ENCODE assay signal across 8 cellular contexts in genomic region chr3:155854147-155854940, GRCh38. TPM values are rescaled to one million over a fixed set of nuclear protein-coding genes. Genes with fewer than 3 reads are reported as not detected.
A peak's percentile ranks its signal among the peaks of the same experiment; 100 is the strongest.
DNase-seq lines count a peak whose midpoint lies in the region; ATAC-seq and TF ChIP-seq lines count a peak whose summit lies in the region.

TSS of gene SLC33A1 (minus strand) at chr3:155854427. CDS start at chr3:155853997, 430 bp downstream.

- POLR2A ChIA-PET in RWPE1 (lab: Yijun Ruan, JAX; ENCODE audit: low non-redundant PET) = interaction anchor here (0.6 kb wide), 1 partner anchor 22 kb away, joined by 3 read pairs; no protein-coding TSS in a partner anchor

- peak within 1 kb of the TSS; percentile 94 for H3K27ac Mint-ChIP-seq in activated T-helper 17 cell treated with anti-CD3 and anti-CD28 coated beads, Interleukin-2, amount 50 U/mL, for 72 hours
- peak within 1 kb of the TSS; percentile 94 to 99 (median 99) for H3K27ac Mint-ChIP-seq in naive B cell
- peak within 1 kb of the TSS; percentile 97 for H3K27ac Mint-ChIP-seq in stimulated activated memory B cell treated with anti-CD40 and anti-IgM and Interleukin-4, amounts not matched to agents 10 μg/mL and 1 μg/mL and 100 μg/mL, for 72 hours

- peaks cover 46% of the 10 kb centered on the region for H3K36me3 Mint-ChIP-seq in activated T-helper 17 cell treated with anti-CD3 and anti-CD28 coated beads, Interleukin-2, amount 50 U/mL, for 72 hours (ENCODE audit: low read depth)
- no peaks in the 10 kb centered on the region for H3K36me3 Mint-ChIP-seq in naive B cell
- H3K36me3 Mint-ChIP-seq in stimulated activated memory B cell treated with anti-CD40 and anti-IgM and Interleukin-4, amounts not matched to agents 10 μg/mL and 1 μg/mL and 100 μg/mL, for 72 hours = no peaks in the 10 kb centered on the region

- H3K27ac ChIP-seq in RWPE1 = peak within 1 kb of the TSS; percentile 94

- no peaks in the 10 kb centered on the region for H3K27me3 Mint-ChIP-seq in activated T-helper 17 cell treated with anti-CD3 and anti-CD28 coated beads, Interleukin-2, amount 50 U/mL, for 72 hours
- H3K27me3 Mint-ChIP-seq in naive B cell = no peaks in the 10 kb centered on the region
- no peaks in the 10 kb centered on the region for H3K27me3 Mint-ChIP-seq in stimulated activated memory B cell treated with anti-CD40 and anti-IgM and Interleukin-4, amounts not matched to agents 10 μg/mL and 1 μg/mL and 100 μg/mL, for 72 hours

- peak within 1 kb of the TSS; percentile 87 for H3K4me3 Mint-ChIP-seq in activated T-helper 17 cell treated with anti-CD3 and anti-CD28 coated beads, Interleukin-2, amount 50 U/mL, for 72 hours
- peak within 1 kb of the TSS; percentile 92 to 98 (median 96) for H3K4me3 Mint-ChIP-seq in naive B cell
- H3K4me3 Mint-ChIP-seq in stimulated activated memory B cell treated with anti-CD40 and anti-IgM and Interleukin-4, amounts not matched to agents 10 μg/mL and 1 μg/mL and 100 μg/mL, for 72 hours = peak within 1 kb of the TSS; percentile 91

- no peaks in the 10 kb centered on the region for H3K9me3 Mint-ChIP-seq in activated T-helper 17 cell treated with anti-CD3 and anti-CD28 coated beads, Interleukin-2, amount 50 U/mL, for 72 hours
- H3K9me3 Mint-ChIP-seq in naive B cell = peaks cover 0 to 6% (median 3%) of the 10 kb centered on the region in 7 donors
- no peaks in the 10 kb centered on the region for H3K9me3 Mint-ChIP-seq in stimulated activated memory B cell treated with anti-CD40 and anti-IgM and Interleukin-4, amounts not matched to agents 10 μg/mL and 1 μg/mL and 100 μg/mL, for 72 hours

- CTCF ChIA-PET in RWPE1 (lab: Yijun Ruan, JAX) = interaction anchor here (0.6 kb wide), 2 partner anchors 16 kb away, joined by 3 to 4 read pairs; no protein-coding TSS in a partner anchor

- ATAC-seq in activated T-helper 17 cell treated with anti-CD3 and anti-CD28 coated beads, Interleukin-2, amount 50 U/mL, for 72 hours (replicated peaks) = peak; percentile 94
- peak; percentile 90 to 92 for ATAC-seq in naive B cell (ENCODE audit: low read depth in 2 of 2)
- ATAC-seq in stimulated activated memory B cell treated with anti-CD40 and anti-IgM and Interleukin-4, amounts not matched to agents 10 μg/mL and 1 μg/mL and 100 μg/mL, for 72 hours = peak; percentile 99

- TF ChIP-seq CTCF in LNCaP clone FGC (IDR thresholded peaks at IDR 0.05; ENCODE audit: control insufficient read depth, extremely low read depth, insufficient read depth) (no peak), RWPE1 (conservative IDR thresholded peaks at IDR 0.05; ENCODE audit: low read depth) (no peak)

- peak; percentile 99 for DNase-seq in Daoy (ENCODE audit: low read depth)
- DNase-seq in GOT3 (lab: John Stamatoyannopoulos, UW) = peak; percentile 99
- DNase-seq in LNCaP clone FGC (ENCODE audit: low read depth) = peak; percentile 99
- peak; percentile 99 for DNase-seq in RWPE1 (ENCODE audit: low spot score)
- peak; percentile 100 for DNase-seq in fibroblast of gingiva (ENCODE audit: low read depth)
- peak; percentile 99 for DNase-seq in naive B cell

- H3K4me3 ChIP-seq in LNCaP clone FGC (ENCODE audit: low read depth, low read length) = peak within 1 kb of the TSS; percentile 97

- peaks cover 7% of the 10 kb centered on the region for H3K4me1 Mint-ChIP-seq in activated T-helper 17 cell treated with anti-CD3 and anti-CD28 coated beads, Interleukin-2, amount 50 U/mL, for 72 hours
- H3K4me1 Mint-ChIP-seq in naive B cell = peaks cover 24 to 42% (median 34%) of the 10 kb centered on the region in 3 donors
- H3K4me1 Mint-ChIP-seq in stimulated activated memory B cell treated with anti-CD40 and anti-IgM and Interleukin-4, amounts not matched to agents 10 μg/mL and 1 μg/mL and 100 μg/mL, for 72 hours = peaks cover 26% of the 10 kb centered on the region

RNA-seq across cellular contexts. Expression of gene SLC33A1, which starts in this region (rescaled TPM):
- total RNA-seq in Daoy (2014; rRNA removed; shearing (Covaris generic)) = 23.8 and 30.7 TPM in 2 replicates
- 10 to 100 TPM; 21.5 to 23.2 TPM for total RNA-seq in activated T-helper 17 cell treated with anti-CD3 and anti-CD28 coated beads, Interleukin-2, amount 50 U/mL, for 72 hours
- polyA plus RNA-seq in naive B cell (ENCODE audit: low read depth in 6 of 6) = 10 to 100 TPM; 10.5 to 21.1 (median 13.9) TPM

Comparison
In these comparisons a context has a peak if more than half of its experiments do, and no peak if none do; other contexts are left out.
1. Peak in every context shown above with its lines: DNase-seq, ATAC-seq, H3K4me3 ChIP-seq and H3K27ac ChIP-seq.